ENCODE assay signal across 1 cellular context in the genomic region with DNA sequence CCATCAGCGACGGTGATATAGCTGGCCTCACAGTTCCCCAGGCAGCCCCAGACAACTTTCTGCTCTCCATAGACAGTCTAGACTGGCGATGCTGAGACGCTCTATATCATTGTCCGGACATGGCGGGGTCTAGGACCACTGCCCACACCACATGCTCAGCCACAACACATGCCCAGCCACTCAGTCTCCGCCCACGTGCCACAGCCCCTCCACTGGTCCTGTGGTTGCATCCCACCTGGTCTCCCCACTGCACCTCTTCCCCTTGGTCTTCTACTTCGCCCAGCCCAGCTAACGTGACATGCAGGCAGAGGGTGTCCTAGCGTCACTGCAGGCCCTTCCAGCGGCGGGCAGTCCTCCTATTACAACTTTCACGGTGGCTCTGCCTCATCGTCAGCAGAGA.
TF ChIP-seq lines count a peak whose summit lies in the region.

No MANE protein-coding gene starts in this region.

TF ChIP-seq in GM12878, 131 proteins besides CTCF, POLR2A, EP300 and RAD21 (continued from another document):
- no peak for TF ChIP-seq ELK1 (IDR thresholded peaks at IDR 0.05; ENCODE audit: low read depth, low read length)
- TF ChIP-seq, protein P1, sequence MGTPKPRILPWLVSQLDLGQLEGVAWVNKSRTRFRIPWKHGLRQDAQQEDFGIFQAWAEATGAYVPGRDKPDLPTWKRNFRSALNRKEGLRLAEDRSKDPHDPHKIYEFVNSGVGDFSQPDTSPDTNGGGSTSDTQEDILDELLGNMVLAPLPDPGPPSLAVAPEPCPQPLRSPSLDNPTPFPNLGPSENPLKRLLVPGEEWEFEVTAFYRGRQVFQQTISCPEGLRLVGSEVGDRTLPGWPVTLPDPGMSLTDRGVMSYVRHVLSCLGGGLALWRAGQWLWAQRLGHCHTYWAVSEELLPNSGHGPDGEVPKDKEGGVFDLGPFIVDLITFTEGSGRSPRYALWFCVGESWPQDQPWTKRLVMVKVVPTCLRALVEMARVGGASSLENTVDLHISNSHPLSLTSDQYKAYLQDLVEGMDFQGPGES (IDR thresholded peaks at IDR 0.05), result no peak
- TF ChIP-seq IRF4 (IDR thresholded peaks at IDR 0.05; ENCODE audit: low read depth, low read length), result no peak
- TF ChIP-seq ZBED1 (IDR thresholded peaks at IDR 0.05; ENCODE audit: borderline replicate concordance), result no peak
- TF ChIP-seq CHD2 (IDR thresholded peaks at IDR 0.05; ENCODE audit: borderline replicate concordance, low read depth, low read length), result no peak
- TF ChIP-seq DPF2 (IDR thresholded peaks at IDR 0.05), result no peak
- TF ChIP-seq BACH1 (IDR thresholded peaks at IDR 0.05; ENCODE audit: borderline replicate concordance), result no peak
- TF ChIP-seq SPI1 (IDR thresholded peaks at IDR 0.05; ENCODE audit: borderline replicate concordance, insufficient read depth, low read depth, low read length), result no peak
- TF ChIP-seq ZBTB11 (CRISPR knock-in tag; IDR thresholded peaks at IDR 0.05), result no peak
- TF ChIP-seq BMI1 (IDR thresholded peaks at IDR 0.05; ENCODE audit: borderline replicate concordance), result no peak
